ENCODE assay signal across 8 cellular contexts in genomic region chr1:24849653-24850295, GRCh38.
DNase-seq lines count a peak whose midpoint lies in the region; ATAC-seq and TF ChIP-seq lines count a peak whose summit lies in the region.

No MANE protein-coding gene starts in this region.

- no peaks in the 10 kb centered on the region for H3K9me2 ChIP-seq in Loucy (replicated peaks; ENCODE audit: low read depth, low read length)

- H3K27ac Mint-ChIP-seq in activated T-helper 2 cell treated with anti-CD3 and anti-CD28 coated beads, Interferon-gamma antibody, Interleukin-2, Interleukin-4, amounts not matched to agents 10 μg/mL and 5 μg/mL and 100 μg/mL, durations not matched to agents 14 hours and 24 hours and 36 hours = no peak overlapping the region
- H3K27ac Mint-ChIP-seq in naive B cell = peak overlapping the region in 5 of 6 donors; percentile 11 to 88 (median 77)

- H3K4me1 Mint-ChIP-seq in activated T-helper 2 cell treated with anti-CD3 and anti-CD28 coated beads, Interferon-gamma antibody, Interleukin-2, Interleukin-4, amounts not matched to agents 10 μg/mL and 5 μg/mL and 100 μg/mL, durations not matched to agents 14 hours and 24 hours and 36 hours (ENCODE audit: low read depth) = peaks cover 16% of the 10 kb centered on the region
- peaks cover 14 to 16% (median 16%) of the 10 kb centered on the region in 3 donors for H3K4me1 Mint-ChIP-seq in naive B cell

- no peak for ATAC-seq in naive B cell (ENCODE audit: low read depth in 2 of 2)
- no peak for ATAC-seq in GM18511 (IDR thresholded peaks at IDR 0.05; ENCODE audit: unreplicated experiment)
- no peak for ATAC-seq in GM21717 (IDR thresholded peaks at IDR 0.05; ENCODE audit: unreplicated experiment)

- peak; percentile 80 for TF ChIP-seq CTCF in Loucy (conservative IDR thresholded peaks at IDR 0.05; ENCODE audit: low read length)

- H3K4me2 ChIP-seq in Loucy (ENCODE audit: low read depth, low read length, poor library complexity, severe bottlenecking) = peak overlapping the region; percentile 82

- no peaks in the 10 kb centered on the region for H3K79me2 ChIP-seq in Loucy (ENCODE audit: insufficient read depth, low read length)

- no peaks in the 10 kb centered on the region for H3K27me3 ChIP-seq in Loucy (ENCODE audit: insufficient read depth, low read length, poor library complexity, severe bottlenecking)

- intact Hi-C loops in activated T-helper 2 cell treated with anti-CD3 and anti-CD28 coated beads, Interferon-gamma antibody, Interleukin-2, Interleukin-4, amounts not matched to agents 10 μg/mL and 5 μg/mL and 100 μg/mL, durations not matched to agents 14 hours and 24 hours and 36 hours (cut with micrococcal nuclease) = loop anchor here (2.0 to 5.0 kb wide), 2 partner anchors 48 to 299 kb away; no protein-coding TSS in a partner anchor

- no peaks in the 10 kb centered on the region for H4K20me1 ChIP-seq in Loucy (ENCODE audit: insufficient read depth, low read length, poor library complexity, severe bottlenecking)

- H3K27me3 Mint-ChIP-seq in activated T-helper 2 cell treated with anti-CD3 and anti-CD28 coated beads, Interferon-gamma antibody, Interleukin-2, Interleukin-4, amounts not matched to agents 10 μg/mL and 5 μg/mL and 100 μg/mL, durations not matched to agents 14 hours and 24 hours and 36 hours (ENCODE audit: low read depth) = peaks cover 36% of the 10 kb centered on the region
- H3K27me3 Mint-ChIP-seq in naive B cell = no peaks in the 10 kb centered on the region

- H3F3A ChIP-seq in Loucy (ENCODE audit: low read depth) = peaks cover 11% of the 10 kb centered on the region

- H3K9ac ChIP-seq in Loucy (ENCODE audit: low read depth, low read length, poor library complexity, severe bottlenecking) = peak overlapping the region; percentile 85

- peaks cover 53% of the 10 kb centered on the region for H3K4me1 ChIP-seq in Loucy (ENCODE audit: insufficient read depth, low read length, poor library complexity, severe bottlenecking)

- DNase-seq in DMS 273 (lab: John Stamatoyannopoulos, UW; ENCODE audit: unreplicated experiment) (peak; percentile 59), DMS 273 treated with DMSO at 0.1 percent for 48 hours (lab: John Stamatoyannopoulos, UW) (no peak), naive B cell (no peak), NCI-H774 (lab: John Stamatoyannopoulos, UW) (no peak)
- DNase-seq in activated T-helper 2 cell treated with anti-CD3 and anti-CD28 coated beads, Interferon-gamma antibody, Interleukin-2, Interleukin-4, amounts not matched to agents 10 μg/mL and 5 μg/mL and 100 μg/mL, durations not matched to agents 14 hours and 24 hours and 36 hours (ENCODE audit: low spot score) = no peak

- H3K9me3 Mint-ChIP-seq in activated T-helper 2 cell treated with anti-CD3 and anti-CD28 coated beads, Interferon-gamma antibody, Interleukin-2, Interleukin-4, amounts not matched to agents 10 μg/mL and 5 μg/mL and 100 μg/mL, durations not matched to agents 14 hours and 24 hours and 36 hours = no peaks in the 10 kb centered on the region
- no peaks in the 10 kb centered on the region for H3K9me3 Mint-ChIP-seq in naive B cell

- H3K36me3 ChIP-seq in Loucy (ENCODE audit: insufficient read depth, low read length) = no peaks in the 10 kb centered on the region; the same call in 1 of the 2 replicates

- no peaks in the 10 kb centered on the region for H3K36me3 Mint-ChIP-seq in activated T-helper 2 cell treated with anti-CD3 and anti-CD28 coated beads, Interferon-gamma antibody, Interleukin-2, Interleukin-4, amounts not matched to agents 10 μg/mL and 5 μg/mL and 100 μg/mL, durations not matched to agents 14 hours and 24 hours and 36 hours (ENCODE audit: low read depth)
- no peaks in the 10 kb centered on the region for H3K36me3 Mint-ChIP-seq in naive B cell

- H2AFZ ChIP-seq in Loucy (ENCODE audit: low read length) = no peak overlapping the region

- H3K4me3 Mint-ChIP-seq in activated T-helper 2 cell treated with anti-CD3 and anti-CD28 coated beads, Interferon-gamma antibody, Interleukin-2, Interleukin-4, amounts not matched to agents 10 μg/mL and 5 μg/mL and 100 μg/mL, durations not matched to agents 14 hours and 24 hours and 36 hours (ENCODE audit: low read depth) = peak overlapping the region; percentile 46
- H3K4me3 Mint-ChIP-seq in naive B cell = peak overlapping the region in 7 of 8 donors; percentile 12 to 89 (median 70)

- peak overlapping the region; percentile 72 for H3K4me3 ChIP-seq in Loucy (ENCODE audit: low read length, poor library complexity, severe bottlenecking)

- no peaks in the 10 kb centered on the region for H3K9me3 ChIP-seq in Loucy (ENCODE audit: insufficient read depth, low read depth, low read length)
